ENCODE assay signal across 22 cellular contexts in the genomic region with DNA sequence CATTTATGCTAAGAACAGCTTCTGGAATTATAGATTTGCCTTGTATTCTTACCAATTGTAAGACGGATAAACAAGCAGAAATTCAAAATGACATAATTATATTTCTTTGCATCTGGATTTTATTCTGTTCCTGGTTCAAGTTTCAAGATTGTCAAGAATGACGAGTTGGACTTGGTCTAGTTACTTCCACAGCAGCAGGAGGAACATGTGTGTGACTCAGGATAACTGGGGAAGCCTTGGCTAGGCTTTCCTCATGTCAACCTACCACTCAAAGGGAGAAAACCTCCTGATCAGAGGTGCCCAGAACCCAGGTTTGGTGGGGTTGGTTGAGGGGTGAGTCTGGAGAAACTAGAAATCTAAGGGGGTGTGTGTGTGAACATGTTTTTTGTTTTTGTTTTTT.
"Had no signal": no experiment of that assay in that cellular context is flagged by ENCODE, and none has a peak within 500 bp of the region (broad histone marks: within the 10 kb centered on the region; RNA-seq: fewer than 3 reads in every experiment).

No MANE protein-coding gene starts in this region.

- DNase-seq: IMR-90, Karpas-422, KG1, MG63, NCI-H1092, NCI-H1436, NCI-H187, NCI-H2029, NCI-H2081 treated with DMSO at 0.1 percent for 48 hours, NCI-H2171, NCI-H226, NCI-H446, NCI-H510A, NCI-H524 treated with DMSO at 0.1 percent for 48 hours, NCI-H69, NCI-H774, PC-3, SHP77, SK-N-SH had no signal

- FAIRE-seq: HepG2 had no signal

- H3K36me3 ChIP-seq: MG63 had no signal

- H3K9me3 ChIP-seq: MG63, SK-N-SH had no signal

- H3K9me2 ChIP-seq: SK-N-SH had no signal

- H3K27ac ChIP-seq: RWPE1 had no signal

- H3K9ac ChIP-seq: SK-N-SH had no signal

- H3K4me2 ChIP-seq: SK-N-SH had no signal

- H3K4me3 ChIP-seq: MG63 had no signal

- ATAC-seq: HepG2, Panc1, PC-3 had no signal
